In genomic region chr7:116231543-116232401, GRCh38 we compare ENCODE assay signal across 10 cellular contexts. TPM values are rescaled to one million over a fixed set of nuclear protein-coding genes. Genes with fewer than 3 reads are reported as not detected.
DNase-seq lines count a peak whose midpoint lies in the region; ATAC-seq and TF ChIP-seq lines count a peak whose summit lies in the region.
"Had no signal": no experiment of that assay in that cellular context is flagged by ENCODE, and none has a peak within 500 bp of the region (broad histone marks: within the 10 kb centered on the region; RNA-seq: fewer than 3 reads in every experiment).

No MANE protein-coding gene starts in this region.

- H3K27me3 ChIP-seq in heart right ventricle: no peaks in the 10 kb centered on the region
- H3K27me3 ChIP-seq in left lung: no peaks in the 10 kb centered on the region
- no peaks in the 10 kb centered on the region for H3K27me3 ChIP-seq in vagina

- no peak for TF ChIP-seq POLR2A in vagina (IDR thresholded peaks at IDR 0.05)

- H3K27ac ChIP-seq in heart right ventricle (peak overlapping the region in 8 of 10 donors; percentile 6 to 83 (median 76)), left lung (peak overlapping the region in 1 of 2 donors; percentile 2), vagina (peak overlapping the region; percentile 55), caudate nucleus (ENCODE audit: low read depth, low read length) (no peak overlapping the region)

- intact Hi-C loops in heart right ventricle (cut with DNase I) (loop anchor here in 4 of 10 donors (5.0 kb wide), 1 partner anchor 49 kb away; no protein-coding TSS in a partner anchor), Right ventricle myocardium inferior (cut with DNase I) (no loop called here), left lung (cut with DNase I) (loop anchor here in 1 of 2 donors (10.0 kb wide), 1 partner anchor 57 kb away; no protein-coding TSS in a partner anchor), vagina (cut with DNase I) (no loop called here)

- H3K4me1 ChIP-seq in heart right ventricle (peaks cover 6 to 73% (median 53%) of the 10 kb centered on the region in 9 donors), left lung (peaks cover 5 to 63% of the 10 kb centered on the region in 2 donors), vagina (peaks cover 48% of the 10 kb centered on the region)

- no peaks in the 10 kb centered on the region for H3K9me3 ChIP-seq in heart right ventricle
- no peaks in the 10 kb centered on the region for H3K9me3 ChIP-seq in left lung
- no peaks in the 10 kb centered on the region for H3K9me3 ChIP-seq in vagina

- H3K36me3 ChIP-seq in heart right ventricle (peaks cover 0 to 13% (median 0%) of the 10 kb centered on the region in 9 donors), left lung (no peaks in the 10 kb centered on the region), vagina (no peaks in the 10 kb centered on the region)

- 84 to 91% methylated on average over 3 of the region's 3 CpGs for WGBS in heart right ventricle, 2 donors

- no peak overlapping the region for H3K4me3 ChIP-seq in heart right ventricle
- no peak overlapping the region for H3K4me3 ChIP-seq in left lung
- no peak overlapping the region for H3K4me3 ChIP-seq in vagina

- DNase-seq in heart right ventricle (no peak), Right ventricle myocardium inferior (ENCODE audit: missing footprints) (no peak), amniotic stem cell (lab: John Stamatoyannopoulos, UW) (peak; percentile 16), left lung (no peak), vagina (ENCODE audit: extremely low spot score in 2 of 2) (no peak), COR-L47 (lab: John Stamatoyannopoulos, UW) (no peak), retina (no peak), caudate nucleus (lab: John Stamatoyannopoulos, UW) (no peak)
- DNase-seq: activated T-cell treated with anti-CD3 and anti-CD28 coated beads, Interleukin-2, amount 50 U/mL, for 4 hours; NCI-H146 had no signal

- TF ChIP-seq CTCF in heart right ventricle (IDR thresholded peaks at IDR 0.05) (no peak), left lung (IDR thresholded peaks at IDR 0.05) (no peak), vagina (IDR thresholded peaks at IDR 0.05) (no peak)

- ATAC-seq in heart right ventricle: no peak
- ATAC-seq in Right ventricle myocardium inferior: no peak
- peak; percentile 62 for ATAC-seq in left lung
- ATAC-seq: activated T-cell treated with anti-CD3 and anti-CD28 coated beads, Interleukin-2, amount 50 U/mL, for 4 hours had no signal

RNA-seq across cellular contexts. Expression of gene TES, which starts 21.4 kb away (rescaled TPM):
- total RNA-seq in heart right ventricle (10 to 100 TPM in 9 of 10 donors, 1 to 10 TPM in 1; 9.4 to 28.9 (median 16.9) TPM), Right ventricle myocardium inferior (21.2 TPM), left lung (100 to 1,000 TPM in 1 of 2 donors, 10 to 100 TPM in 1; 86.9 to 113 TPM), vagina (87.7 TPM)
- 10 to 100 TPM in 1 of 2 donors, 1 to 10 TPM in 1; 9.7 to 38.5 TPM for polyA plus RNA-seq in heart right ventricle
